ENCODE assay signal across 14 cellular contexts in the genomic region with DNA sequence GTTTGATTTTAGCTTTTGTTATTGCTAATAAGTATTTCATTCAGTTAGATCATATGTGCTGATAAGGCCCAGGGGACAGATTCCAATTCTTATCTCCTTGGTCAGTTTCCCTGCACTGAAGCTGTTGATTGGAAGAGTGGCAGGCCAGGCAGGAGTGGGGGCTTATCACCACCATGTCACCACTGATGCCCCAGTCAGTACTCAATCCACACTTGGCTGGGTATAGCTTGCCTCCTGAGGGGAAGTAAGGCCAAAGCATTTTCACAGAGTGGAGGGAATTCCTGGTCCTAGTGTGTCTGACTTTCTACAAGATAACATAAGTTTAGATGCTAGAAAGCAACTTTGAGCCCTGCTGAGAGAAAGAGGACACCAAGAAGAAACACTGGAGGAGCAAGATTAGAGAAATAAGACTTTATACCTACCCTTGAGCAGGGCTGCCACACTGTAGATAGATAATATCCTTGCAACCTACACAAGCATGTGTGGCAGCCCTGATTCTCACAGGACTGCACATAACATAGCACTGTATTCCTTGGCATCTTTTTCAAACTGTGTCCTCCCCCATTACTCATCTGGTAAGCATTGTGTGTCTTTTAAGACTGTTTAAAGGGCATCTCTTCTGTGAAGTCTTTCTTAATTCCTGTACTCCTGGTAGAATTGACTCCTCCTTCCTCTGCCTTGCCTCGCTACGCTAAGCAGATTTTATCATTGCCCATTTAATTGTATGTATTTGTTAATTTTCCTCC. TPM values are rescaled to one million over a fixed set of nuclear protein-coding genes. Genes with fewer than 3 reads are reported as not detected.
DNase-seq lines count a peak whose midpoint lies in the region; ATAC-seq, FAIRE-seq and TF ChIP-seq lines count a peak whose summit lies in the region.
"Had no signal": no experiment of that assay in that cellular context is flagged by ENCODE, and none has a peak within 500 bp of the region (broad histone marks: within the 10 kb centered on the region; RNA-seq: fewer than 3 reads in every experiment).

No MANE protein-coding gene starts in this region.

- H3K27me3 ChIP-seq in right atrium auricular region (no peaks in the 10 kb centered on the region), thymus (ENCODE audit: control insufficient read depth, insufficient read depth) (no peaks in the 10 kb centered on the region)
- H3K27me3 ChIP-seq: BE2C, stomach had no signal

- H3K4me1 ChIP-seq in right atrium auricular region (peaks cover 0 to 49% of the 10 kb centered on the region in 2 donors), thymus (ENCODE audit: control insufficient read depth, insufficient read depth, low read length) (peaks cover 6% of the 10 kb centered on the region)
- H3K4me1 ChIP-seq: BE2C had no signal

- peaks cover 10% of the 10 kb centered on the region for H3K9me3 Mint-ChIP-seq in activated naive CD8-positive, alpha-beta T cell treated with anti-CD3 and anti-CD28 coated beads, Interleukin-2, amount 10 ng/mL, durations not matched to agents 7 days and 5 days
- peaks cover 4% of the 10 kb centered on the region for H3K9me3 Mint-ChIP-seq in Calu3 (ENCODE audit: low read depth, unreplicated experiment)

- H3K27ac ChIP-seq in right atrium auricular region (peak overlapping the region; percentile 26 to 28), thymus (ENCODE audit: low read depth) (peak overlapping the region; percentile 36)
- H3K27ac ChIP-seq: PC-9 had no signal

- CTCF ChIA-PET in Calu3 (lab: Charles Lee): interaction anchor here (0.6 to 1.9 kb wide), 3 partner anchors 18 to 256 kb away, joined by 3 to 15 read pairs (median 3); no protein-coding TSS in a partner anchor

- H3K27me3 Mint-ChIP-seq in activated naive CD8-positive, alpha-beta T cell treated with anti-CD3 and anti-CD28 coated beads, Interleukin-2, amount 10 ng/mL, durations not matched to agents 7 days and 5 days: no peaks in the 10 kb centered on the region
- H3K27me3 Mint-ChIP-seq in Calu3 (ENCODE audit: unreplicated experiment): no peaks in the 10 kb centered on the region

- no peaks in the 10 kb centered on the region for H3K9me3 ChIP-seq in right atrium auricular region
- no peaks in the 10 kb centered on the region for H3K9me3 ChIP-seq in thymus (ENCODE audit: control insufficient read depth)
- H3K9me3 ChIP-seq: BE2C, stomach had no signal

- FAIRE-seq in urothelium cell line (lab: Jason Lieb, UNC): no peak

- ATAC-seq in Right ventricle myocardium inferior: peak; percentile 51
- no peak for ATAC-seq in activated naive CD8-positive, alpha-beta T cell treated with anti-CD3 and anti-CD28 coated beads, Interleukin-2, amount 10 ng/mL, durations not matched to agents 7 days and 5 days (ENCODE audit: low read depth)

- intact Hi-C loops in Right ventricle myocardium inferior (cut with DNase I) (no loop called here), cardiac septum (cut with DNase I) (loop anchor here (5.0 kb wide), 2 partner anchors 83 to 243 kb away; no protein-coding TSS in a partner anchor), Calu3 (cut with micrococcal nuclease; ENCODE audit: unreplicated experiment) (no loop called here)

- peak overlapping the region; percentile 97 for H3K27ac Mint-ChIP-seq in activated naive CD8-positive, alpha-beta T cell treated with anti-CD3 and anti-CD28 coated beads, Interleukin-2, amount 10 ng/mL, durations not matched to agents 7 days and 5 days
- H3K27ac Mint-ChIP-seq in Calu3 (ENCODE audit: unreplicated experiment): no peak overlapping the region

- 59% methylated on average over 2 of the region's 2 CpGs for WGBS in thymus

- peaks cover 71% of the 10 kb centered on the region for H3K36me3 Mint-ChIP-seq in activated naive CD8-positive, alpha-beta T cell treated with anti-CD3 and anti-CD28 coated beads, Interleukin-2, amount 10 ng/mL, durations not matched to agents 7 days and 5 days
- H3K36me3 Mint-ChIP-seq in Calu3 (ENCODE audit: insufficient read depth, unreplicated experiment): peaks cover 4% of the 10 kb centered on the region

- peak overlapping the region; percentile 97 for H3K4me3 Mint-ChIP-seq in activated naive CD8-positive, alpha-beta T cell treated with anti-CD3 and anti-CD28 coated beads, Interleukin-2, amount 10 ng/mL, durations not matched to agents 7 days and 5 days
- no peak overlapping the region for H3K4me3 Mint-ChIP-seq in Calu3 (ENCODE audit: low read depth, unreplicated experiment)

- H3K36me3 ChIP-seq in right atrium auricular region (no peaks in the 10 kb centered on the region), thymus (ENCODE audit: control insufficient read depth, insufficient read depth) (no peaks in the 10 kb centered on the region)
- H3K36me3 ChIP-seq: BE2C had no signal

- TF ChIP-seq CTCF in right atrium auricular region (IDR thresholded peaks at IDR 0.05) (no peak), Calu3 (IDR thresholded peaks at IDR 0.05; ENCODE audit: unreplicated experiment) (no peak)

- H3K4me3 ChIP-seq in right atrium auricular region (no peak overlapping the region), thymus (ENCODE audit: low read length) (peak overlapping the region; percentile 16)
- H3K4me3 ChIP-seq: PC-9 had no signal

- DNase-seq in Right ventricle myocardium inferior (ENCODE audit: missing footprints) (no peak), cardiac septum (ENCODE audit: low spot score) (no peak), right atrium auricular region (ENCODE audit: low spot score) (no peak), Calu3 (no peak), GM19240 (ENCODE audit: insufficient read length, low spot score) (no peak), urothelium cell line (ENCODE audit: low spot score) (no peak)
- no peak for DNase-seq in activated naive CD8-positive, alpha-beta T cell treated with anti-CD3 and anti-CD28 coated beads, Interleukin-2, amount 10 ng/mL, durations not matched to agents 7 days and 5 days
- DNase-seq: BE2C, H7, mammary epithelial cell, NCI-H1092, PC-9, stomach had no signal

- peaks cover 54% of the 10 kb centered on the region for H3K4me1 Mint-ChIP-seq in activated naive CD8-positive, alpha-beta T cell treated with anti-CD3 and anti-CD28 coated beads, Interleukin-2, amount 10 ng/mL, durations not matched to agents 7 days and 5 days
- no peaks in the 10 kb centered on the region for H3K4me1 Mint-ChIP-seq in Calu3 (ENCODE audit: low read depth, unreplicated experiment)

- POLR2A ChIA-PET in activated naive CD8-positive, alpha-beta T cell treated with anti-CD3 and anti-CD28 coated beads, Interleukin-2, amount 10 ng/mL, durations not matched to agents 7 days and 5 days (lab: Charles Lee): interaction anchor here (0.7 to 9.5 kb wide), 12 partner anchors 9 to 862 kb away, joined by 3 to 141 read pairs (median 6); partner anchors contain the start of genes DPH3, OXNAD1, PLCL2 and RFTN1

- BruUV-seq in Calu3 (replicated peaks; lab: Mats Ljungman, UMichigan): no TSS peak

RNA-seq across cellular contexts. Expression of gene OXNAD1, which starts 24.3 kb away (rescaled TPM):
- total RNA-seq in Right ventricle myocardium inferior (17.2 TPM), cardiac septum (15.1 TPM), right atrium auricular region (10 to 100 TPM in 1 of 2 donors, 1 to 10 TPM in 1; 9.8 to 15.7 TPM), Calu3 (2022) (16.3 and 16.8 TPM in 2 replicates)
- total RNA-seq in activated naive CD8-positive, alpha-beta T cell treated with anti-CD3 and anti-CD28 coated beads, Interleukin-2, amount 10 ng/mL, durations not matched to agents 7 days and 5 days: 10 to 100 TPM; 76.8 to 77.1 TPM
- polyA plus RNA-seq in thymus: 34.4 TPM

RNA-seq across cellular contexts. Expression of gene DPH3, which starts 24.6 kb away (rescaled TPM):
- total RNA-seq in Right ventricle myocardium inferior (20.5 TPM), cardiac septum (23.1 TPM), right atrium auricular region (10 to 100 TPM; 17.3 to 17.7 TPM), Calu3 (2022) (14.7 and 16.8 TPM in 2 replicates)
- total RNA-seq in activated naive CD8-positive, alpha-beta T cell treated with anti-CD3 and anti-CD28 coated beads, Interleukin-2, amount 10 ng/mL, durations not matched to agents 7 days and 5 days: 10 to 100 TPM; 12.1 to 14.9 TPM
- 21.2 TPM for polyA plus RNA-seq in thymus
